In genomic region chr15:99365232-99365631, GRCh38 we compare ENCODE assay signal across 10 cellular contexts.
DNase-seq lines count a peak whose midpoint lies in the region; ATAC-seq lines count a peak whose summit lies in the region.
"Had no signal": no experiment of that assay in that cellular context is flagged by ENCODE, and none has a peak within 500 bp of the region (broad histone marks: within the 10 kb centered on the region; RNA-seq: fewer than 3 reads in every experiment).

No MANE protein-coding gene starts in this region.

- peak; percentile 57 for ATAC-seq in GM19025 (IDR thresholded peaks at IDR 0.05; ENCODE audit: low read depth, unreplicated experiment)
- ATAC-seq in GM21786 (IDR thresholded peaks at IDR 0.05; ENCODE audit: unreplicated experiment), result peak; percentile 88
- ATAC-seq in HG03439 (IDR thresholded peaks at IDR 0.05; ENCODE audit: unreplicated experiment), result peak; percentile 63
- peak; percentile 90 for ATAC-seq in stimulated activated naive CD8-positive, alpha-beta T cell treated with anti-CD3 and anti-CD28 coated beads, Interleukin-15, Interleukin-2, amounts not matched to agents 100 U/mL and 50 U/mL, for 24 hours
- ATAC-seq: PC-3 had no signal

- DNase-seq in stimulated activated naive CD8-positive, alpha-beta T cell treated with anti-CD3 and anti-CD28 coated beads, Interleukin-15, Interleukin-2, amounts not matched to agents 100 U/mL and 50 U/mL, for 24 hours, result no peak
- DNase-seq in activated naive CD4-positive, alpha-beta T cell treated with anti-CD3 and anti-CD28 coated beads, Interleukin-2, amount 50 U/mL, for 16 hours, result no peak
- no peak for DNase-seq in foreskin melanocyte
- DNase-seq in NCI-H1092 treated with DMSO at 0.1 percent for 48 hours (lab: John Stamatoyannopoulos, UW), result no peak
- DNase-seq: cerebellar nuclear complex, DMS79, PC-3 had no signal
